ENCODE assay signal across 21 cellular contexts in genomic region chr5:142550471-142550870, GRCh38.
"Had no signal": no experiment of that assay in that cellular context is flagged by ENCODE, and none has a peak within 500 bp of the region (broad histone marks: within the 10 kb centered on the region; RNA-seq: fewer than 3 reads in every experiment).

No MANE protein-coding gene starts in this region.

- H3K27me3 ChIP-seq: ascending aorta, body of pancreas had no signal

- H3K9me3 Mint-ChIP-seq: activated CD4-positive, alpha-beta memory T cell treated with anti-CD3 and anti-CD28 coated beads for 36 hours; activated CD4-positive, alpha-beta T cell treated with anti-CD3 and anti-CD28 coated beads, Interleukin-2, amount 10 ng/mL, durations not matched to agents 7 days and 5 days; activated naive CD4-positive, alpha-beta T cell treated with anti-CD3 and anti-CD28 coated beads, Interleukin-2, amount 50 U/mL, for 72 hours; activated naive CD8-positive, alpha-beta T cell treated with anti-CD3 and anti-CD28 coated beads, Interleukin-2, amount 50 U/mL, for 24 hours; activated T-cell treated with anti-CD3 and anti-CD28 coated beads, Interleukin-2, amount 50 U/mL, for 4 hours; central memory CD8-positive, alpha-beta T cell had no signal

- H3K4me3 ChIP-seq: ascending aorta, body of pancreas had no signal

- H3K27ac Mint-ChIP-seq: activated CD4-positive, alpha-beta memory T cell treated with anti-CD3 and anti-CD28 coated beads for 36 hours; activated CD4-positive, alpha-beta T cell treated with anti-CD3 and anti-CD28 coated beads, Interleukin-2, amount 10 ng/mL, durations not matched to agents 7 days and 5 days; activated naive CD4-positive, alpha-beta T cell treated with anti-CD3 and anti-CD28 coated beads, Interleukin-2, amount 50 U/mL, for 72 hours; activated naive CD8-positive, alpha-beta T cell treated with anti-CD3 and anti-CD28 coated beads, Interleukin-2, amount 50 U/mL, for 24 hours had no signal

- H3K4me3 Mint-ChIP-seq: activated CD4-positive, alpha-beta memory T cell treated with anti-CD3 and anti-CD28 coated beads for 36 hours; activated CD4-positive, alpha-beta T cell treated with anti-CD3 and anti-CD28 coated beads, Interleukin-2, amount 10 ng/mL, durations not matched to agents 7 days and 5 days; activated naive CD8-positive, alpha-beta T cell treated with anti-CD3 and anti-CD28 coated beads, Interleukin-2, amount 50 U/mL, for 24 hours; activated T-cell treated with anti-CD3 and anti-CD28 coated beads, Interleukin-2, amount 50 U/mL, for 4 hours; central memory CD8-positive, alpha-beta T cell; T-helper 17 cell had no signal

- H3K27ac ChIP-seq: ascending aorta, body of pancreas had no signal

- DNase-seq: activated CD4-positive, alpha-beta memory T cell treated with anti-CD3 and anti-CD28 coated beads for 36 hours; activated CD4-positive, alpha-beta T cell treated with anti-CD3 and anti-CD28 coated beads, Interleukin-2, amount 10 ng/mL, durations not matched to agents 7 days and 5 days; activated CD4-positive, CD25-positive, alpha-beta regulatory T cell; activated CD8-positive, alpha-beta memory T cell treated with anti-CD3 and anti-CD28 coated beads for 24 hours; activated effector memory CD4-positive, alpha-beta T cell treated with anti-CD3 and anti-CD28 coated beads, Interleukin-2, amount 50 U/mL, for 16 hours; activated naive CD4-positive, alpha-beta T cell treated with Interleukin-2 at 50 U/mL for 16 hours; activated naive CD8-positive, alpha-beta T cell treated with anti-CD3 and anti-CD28 coated beads, Interleukin-2, amount 50 U/mL, for 24 hours; activated T-cell treated with anti-CD3 and anti-CD28 coated beads, Interleukin-2, amount 50 U/mL, for 4 hours; amniotic stem cell; body of pancreas; NCI-H1092; NCI-H1930; NCI-H2227 treated with DMSO at 0.1 percent for 48 hours; NCI-H446 treated with DMSO at 0.1 percent for 48 hours; NCI-H524 treated with DMSO at 0.1 percent for 48 hours; SHP77; T-helper 17 cell; T-helper 9 cell had no signal

- H3K9me3 ChIP-seq: ascending aorta, body of pancreas had no signal

- H3K36me3 Mint-ChIP-seq: activated CD4-positive, alpha-beta memory T cell treated with anti-CD3 and anti-CD28 coated beads for 36 hours; activated naive CD4-positive, alpha-beta T cell treated with anti-CD3 and anti-CD28 coated beads, Interleukin-2, amount 50 U/mL, for 72 hours had no signal

- H3K4me1 ChIP-seq: body of pancreas had no signal

- ATAC-seq: activated naive CD4-positive, alpha-beta T cell treated with anti-CD3 and anti-CD28 coated beads, Interleukin-2, amount 50 U/mL, for 72 hours; activated naive CD8-positive, alpha-beta T cell treated with anti-CD3 and anti-CD28 coated beads, Interleukin-2, amount 50 U/mL, for 24 hours; activated T-cell treated with anti-CD3 and anti-CD28 coated beads, Interleukin-2, amount 50 U/mL, for 4 hours; body of pancreas; T-helper 17 cell had no signal

- H3K36me3 ChIP-seq: ascending aorta had no signal
